Comparison of ENCODE assay signal across 18 cellular contexts in genomic region chr5:179338123-179338676, GRCh38.
"Had no signal": no experiment of that assay in that cellular context is flagged by ENCODE, and none has a peak within 500 bp of the region (broad histone marks: within the 10 kb centered on the region; RNA-seq: fewer than 3 reads in every experiment).

No MANE protein-coding gene starts in this region.

- H3K4me1 ChIP-seq: colonic mucosa had no signal

- H2AFZ ChIP-seq: hepatocyte had no signal

- H3K9me3 ChIP-seq: colonic mucosa, esophagus squamous epithelium, ovary, testis, tibial nerve had no signal

- H3K4me3 ChIP-seq: colonic mucosa, esophagus squamous epithelium, hepatocyte, ovary, testis, tibial nerve had no signal

- H3K4me2 ChIP-seq: hepatocyte had no signal

- H3K36me3 ChIP-seq: colonic mucosa, esophagus squamous epithelium, ovary, tibial nerve had no signal

- H3K27me3 ChIP-seq: colonic mucosa, ovary, testis had no signal

- DNase-seq: cerebellar nuclear complex; colonic mucosa; dermis blood vessel endothelial cell; esophagus squamous epithelium; foreskin fibroblast; head of caudate nucleus; left colon; natural killer cell; nucleus accumbens; ovary; stimulated activated CD4-positive, alpha-beta T cell treated with anti-CD3 and anti-CD28 coated beads, Interleukin-2, amount 100 ng/mL, for 24 hours; stimulated activated CD4-positive, alpha-beta T cell treated with anti-CD3 and anti-CD28 coated beads, Interleukin-4, amount 100 ng/mL, for 4 hours; stimulated activated naive B cell treated with anti-CD40 and anti-IgM and Interleukin-4, amounts not matched to agents 10 μg/mL and 1 μg/mL and 100 μg/mL, for 72 hours; stimulated activated naive CD8-positive, alpha-beta T cell treated with anti-CD3 and anti-CD28 coated beads, Interleukin-15, amount 100 ng/mL, for 72 hours; testis had no signal

- H3K27ac ChIP-seq: colonic mucosa, esophagus squamous epithelium, hepatocyte, ovary, testis, tibial nerve had no signal

- ATAC-seq: left colon; natural killer cell; sciatic nerve; stimulated activated naive CD8-positive, alpha-beta T cell treated with anti-CD3 and anti-CD28 coated beads, Interleukin-15, amount 100 ng/mL, for 72 hours had no signal
